17 cellular contexts compared by ENCODE assay signal in genomic region chr11:107808526-107808925, GRCh38. TPM values are rescaled to one million over a fixed set of nuclear protein-coding genes. Genes with fewer than 3 reads are reported as not detected.
DNase-seq lines count a peak whose midpoint lies in the region; ATAC-seq and TF ChIP-seq lines count a peak whose summit lies in the region.
"Had no signal": no experiment of that assay in that cellular context is flagged by ENCODE, and none has a peak within 500 bp of the region (broad histone marks: within the 10 kb centered on the region; RNA-seq: fewer than 3 reads in every experiment).

No MANE protein-coding gene starts in this region.

- H3K23ac ChIP-seq in H9 (ENCODE audit: insufficient read length, low read depth, low read length): no peak overlapping the region

- no peak overlapping the region for H2BK5ac ChIP-seq in H9 (ENCODE audit: insufficient read length, low read length)

- no peaks in the 10 kb centered on the region for H3K27me3 Mint-ChIP-seq in H9 (ENCODE audit: low read depth)
- H3K27me3 Mint-ChIP-seq in natural killer cell treated with Interleukin-12 subunit alpha and Interleukin-12 subunit beta and Interleukin-15 and Interleukin-18, amount 100 ng/mL, for 72 hours: no peaks in the 10 kb centered on the region
- H3K27me3 Mint-ChIP-seq: CD4-positive, CD25-positive, alpha-beta regulatory T cell; CD8-positive, alpha-beta memory T cell had no signal

- CTCF ChIA-PET in A673 (lab: Charles Lee): no interaction called here

- no peak for ATAC-seq in natural killer cell treated with Interleukin-12 subunit alpha and Interleukin-12 subunit beta and Interleukin-15 and Interleukin-18, amount 100 ng/mL, for 72 hours
- no peak for ATAC-seq in gastrocnemius medialis
- ATAC-seq: HCT116 had no signal

- H3K9me3 ChIP-seq in A673 (ENCODE audit: low read depth, low read length, poor library complexity, severe bottlenecking): no peaks in the 10 kb centered on the region
- H3K9me3 ChIP-seq in H9 (ENCODE audit: control insufficient read depth, low read depth, low read length): no peaks in the 10 kb centered on the region
- H3K9me3 ChIP-seq in mesodermal cell (ENCODE audit: control insufficient read depth, low read length): no peaks in the 10 kb centered on the region
- no peaks in the 10 kb centered on the region for H3K9me3 ChIP-seq in gastrocnemius medialis
- H3K9me3 ChIP-seq: BE2C had no signal

- WGBS in H9 (ENCODE audit: extremely low coverage, insufficient read length, low lambda C conversion rate): no CpG with 5 or more reads among the region's 4 CpGs
- WGBS in mesodermal cell (ENCODE audit: insufficient coverage in 2 of 2), 2 experiments: 91 to 92% methylated on average over 4 of the region's 4 CpGs

- H3K14ac ChIP-seq in H9 (ENCODE audit: insufficient read depth, low read length): no peak overlapping the region

- POLR2A ChIA-PET in A673 (lab: Charles Lee; ENCODE audit: low non-redundant PET): no interaction called here

- H3K79me1 ChIP-seq in H9 (ENCODE audit: insufficient read depth, low read depth, low read length, poor library complexity, severe bottlenecking): no peaks in the 10 kb centered on the region

- DNase-seq in A673 (ENCODE audit: low spot score): peak; percentile 62
- DNase-seq in H9: no peak
- DNase-seq in amniotic epithelial cell (ENCODE audit: low read depth): peak; percentile 16
- no peak for DNase-seq in natural killer cell treated with Interleukin-12 subunit alpha and Interleukin-12 subunit beta and Interleukin-15 and Interleukin-18, amount 100 ng/mL, for 72 hours (ENCODE audit: low spot score)
- no peak for DNase-seq in gastrocnemius medialis
- no peak for DNase-seq in kidney glomerular epithelial cell (lab: John Stamatoyannopoulos, UW)
- DNase-seq: ACHN; BE2C; C1 segment of cervical spinal cord; CD4-positive, CD25-positive, alpha-beta regulatory T cell; CD8-positive, alpha-beta memory T cell; COR-L47; GM23248; HFFc6; IMR-90 had no signal

- H3K4me2 ChIP-seq in H9 (ENCODE audit: insufficient read depth, insufficient read length, low read length): no peak overlapping the region

- in situ Hi-C loops in gastrocnemius medialis (cut with MboI; ENCODE audit: low sequenced_read_pairs in 4 of 4): no loop called here

- no peaks in the 10 kb centered on the region for H3K79me2 ChIP-seq in H9 (ENCODE audit: insufficient read depth, low read length)

- H3K36me3 ChIP-seq in A673 (ENCODE audit: insufficient read depth, low read length, poor library complexity, severe bottlenecking) (peaks cover 38% of the 10 kb centered on the region), mesodermal cell (ENCODE audit: control insufficient read depth, insufficient read depth, low read length) (peaks cover 68% of the 10 kb centered on the region), gastrocnemius medialis (no peaks in the 10 kb centered on the region)

- no peak overlapping the region for H3K4ac ChIP-seq in H9 (ENCODE audit: low read depth, low read length)

- no peak overlapping the region for H4K8ac ChIP-seq in H9 (replicated peaks; ENCODE audit: insufficient read length, low read depth, low read length)

- H3K4me1 Mint-ChIP-seq in H9: peaks cover 5 to 7% of the 10 kb centered on the region in 2 experiments; a peak in 3 of 4 replicates
- no peaks in the 10 kb centered on the region for H3K4me1 Mint-ChIP-seq in natural killer cell treated with Interleukin-12 subunit alpha and Interleukin-12 subunit beta and Interleukin-15 and Interleukin-18, amount 100 ng/mL, for 72 hours (ENCODE audit: low read depth in 2 of 2)
- H3K4me1 Mint-ChIP-seq: CD4-positive, CD25-positive, alpha-beta regulatory T cell; CD8-positive, alpha-beta memory T cell had no signal

- no peak overlapping the region for H2AFZ ChIP-seq in H9 (ENCODE audit: low read length)
- H2AFZ ChIP-seq: GM23248 had no signal

- H3T11ph ChIP-seq in H9 (ENCODE audit: low read length): no peak overlapping the region

- no peak overlapping the region for H3K18ac ChIP-seq in H9 (ENCODE audit: insufficient read length, low read depth, low read length)

- no peak overlapping the region for H3K4me3 Mint-ChIP-seq in H9
- H3K4me3 Mint-ChIP-seq in natural killer cell treated with Interleukin-12 subunit alpha and Interleukin-12 subunit beta and Interleukin-15 and Interleukin-18, amount 100 ng/mL, for 72 hours: no peak overlapping the region
- H3K4me3 Mint-ChIP-seq: CD4-positive, CD25-positive, alpha-beta regulatory T cell; CD8-positive, alpha-beta memory T cell; HFFc6 had no signal

- no peak overlapping the region for H2BK12ac ChIP-seq in H9 (ENCODE audit: insufficient read length, low read depth, low read length)

- H3K27ac ChIP-seq in A673 (ENCODE audit: low read depth, low read length, poor library complexity, severe bottlenecking): peak overlapping the region; percentile 56
- no peak overlapping the region for H3K27ac ChIP-seq in H9 (ENCODE audit: insufficient read length, low read depth, low read length)
- H3K27ac ChIP-seq in mesodermal cell (ENCODE audit: low read depth, low read length, severe bottlenecking): peak overlapping the region; percentile 36
- no peak overlapping the region for H3K27ac ChIP-seq in gastrocnemius medialis
- H3K27ac ChIP-seq: GM23248 had no signal

- H3K4me1 ChIP-seq in A673 (ENCODE audit: insufficient read depth, low read length, poor library complexity, severe bottlenecking): peaks cover 5% of the 10 kb centered on the region
- no peaks in the 10 kb centered on the region for H3K4me1 ChIP-seq in H9 (ENCODE audit: insufficient read depth, low read length)
- no peaks in the 10 kb centered on the region for H3K4me1 ChIP-seq in mesodermal cell (ENCODE audit: control insufficient read depth, insufficient read depth, low read length, poor library complexity, severe bottlenecking)
- no peaks in the 10 kb centered on the region for H3K4me1 ChIP-seq in gastrocnemius medialis
- H3K4me1 ChIP-seq: BE2C had no signal

- intact Hi-C loops in A673 (cut with micrococcal nuclease; ENCODE audit: unreplicated experiment) (no loop called here), gastrocnemius medialis (cut with DNase I; ENCODE audit: low total_unique reads) (no loop called here)

- no peak overlapping the region for H2BK15ac ChIP-seq in H9 (ENCODE audit: low read depth, low read length)

- H4K91ac ChIP-seq in H9 (ENCODE audit: insufficient read length, low read depth, low read length): no peak overlapping the region

- no peak overlapping the region for H2BK20ac ChIP-seq in H9 (ENCODE audit: low read depth, low read length, poor library complexity, severe bottlenecking)

- TF ChIP-seq CTCF in A673 (conservative IDR thresholded peaks at IDR 0.05; ENCODE audit: low read depth, low read length) (no peak), H9 (conservative IDR thresholded peaks at IDR 0.05) (no peak), gastrocnemius medialis (IDR thresholded peaks at IDR 0.05 in 4 of 5, conservative IDR thresholded peaks at IDR 0.05 in 1 of 5) (no peak)

- no peaks in the 10 kb centered on the region for H3K23me2 ChIP-seq in H9 (ENCODE audit: insufficient read length, low read depth, low read length, poor library complexity, severe bottlenecking)

- H3K27ac Mint-ChIP-seq in H9: peak overlapping the region; percentile 19 to 59 (median 24); a peak in 5 of 7 replicates
- H3K27ac Mint-ChIP-seq in natural killer cell treated with Interleukin-12 subunit alpha and Interleukin-12 subunit beta and Interleukin-15 and Interleukin-18, amount 100 ng/mL, for 72 hours: no peak overlapping the region
- H3K27ac Mint-ChIP-seq: HFFc6 had no signal

- H3K56ac ChIP-seq in H9 (ENCODE audit: insufficient read length, low read depth, low read length): no peak overlapping the region

- H3K9ac ChIP-seq in H9 (ENCODE audit: extremely low read depth, insufficient read length, low read length): peak overlapping the region; percentile 8
- H3K9ac ChIP-seq: GM23248 had no signal

- H4K5ac ChIP-seq in H9 (ENCODE audit: insufficient read length, low read depth, low read length): no peak overlapping the region

- no peak overlapping the region for H2BK120ac ChIP-seq in H9 (ENCODE audit: low read depth, low read length, poor library complexity, severe bottlenecking)

- H3K4me3 ChIP-seq in A673 (ENCODE audit: low read depth, low read length, poor library complexity, severe bottlenecking): no peak overlapping the region
- H3K4me3 ChIP-seq in mesodermal cell (ENCODE audit: extremely low read depth, insufficient read depth, low read length, poor library complexity, severe bottlenecking): no peak overlapping the region
- H3K4me3 ChIP-seq in gastrocnemius medialis: no peak overlapping the region
- H3K4me3 ChIP-seq: GM23248 had no signal

- no peak overlapping the region for H2AK5ac ChIP-seq in H9 (ENCODE audit: insufficient read length, low read length)

- no peak for TF ChIP-seq POLR2A in gastrocnemius medialis (IDR thresholded peaks at IDR 0.05)

- peaks cover 10 to 22% (median 16%) of the 10 kb centered on the region in 3 experiments; a peak in 5 of 7 replicates for H3K36me3 Mint-ChIP-seq in H9 (ENCODE audit: insufficient read depth in 1 of 3, low read depth in 3 of 3)
- peaks cover 5% of the 10 kb centered on the region for H3K36me3 Mint-ChIP-seq in natural killer cell treated with Interleukin-12 subunit alpha and Interleukin-12 subunit beta and Interleukin-15 and Interleukin-18, amount 100 ng/mL, for 72 hours

- H3K27me3 ChIP-seq in A673 (replicated peaks; ENCODE audit: insufficient read depth, low read depth, low read length, poor library complexity) (no peaks in the 10 kb centered on the region), H9 (ENCODE audit: insufficient read depth, low read length) (no peaks in the 10 kb centered on the region), gastrocnemius medialis (no peaks in the 10 kb centered on the region)
- H3K27me3 ChIP-seq: BE2C had no signal

- BruUV-seq in A673 (replicated peaks; lab: Mats Ljungman, UMichigan): no TSS peak

- H3K9me3 Mint-ChIP-seq in H9: no peaks in the 10 kb centered on the region
- H3K9me3 Mint-ChIP-seq in natural killer cell treated with Interleukin-12 subunit alpha and Interleukin-12 subunit beta and Interleukin-15 and Interleukin-18, amount 100 ng/mL, for 72 hours: no peaks in the 10 kb centered on the region
- H3K9me3 Mint-ChIP-seq: CD4-positive, CD25-positive, alpha-beta regulatory T cell; CD8-positive, alpha-beta memory T cell; HFFc6 had no signal

- no peaks in the 10 kb centered on the region for H4K20me1 ChIP-seq in H9 (ENCODE audit: control insufficient read depth, insufficient read depth, insufficient read length)

RNA-seq across cellular contexts. Expression of gene SLC35F2, which starts 50.1 kb away (rescaled TPM):
- total RNA-seq in A673 (2021) (80.8 and 95.4 TPM in 2 replicates), H9 (2021) (22.7 and 24.0 TPM in 2 replicates), gastrocnemius medialis (1 to 10 TPM; 1.3 to 5.4 (median 1.7) TPM)
- polyA plus RNA-seq in mesodermal cell (2013, experiment 1 of 2): 25.5 TPM
- 27.3 TPM for polyA plus RNA-seq in mesodermal cell (2013, experiment 2 of 2)
- 10 to 100 TPM; 15.0 to 18.3 TPM for total RNA-seq in natural killer cell treated with Interleukin-12 subunit alpha and Interleukin-12 subunit beta and Interleukin-15 and Interleukin-18, amount 100 ng/mL, for 72 hours

Comparison
In these comparisons a context has a peak if more than half of its experiments do, and no peak if none do; other contexts are left out.
1. DNase-seq: peak in A673 (single experiment) and amniotic epithelial cell (single experiment); none in H9 (single experiment), natural killer cell treated with Interleukin-12 subunit alpha and Interleukin-12 subunit beta and Interleukin-15 and Interleukin-18, amount 100 ng/mL, for 72 hours (single experiment), gastrocnemius medialis (0 of 2) and kidney glomerular epithelial cell (single experiment).
2. H3K27ac ChIP-seq: peak in A673 (single experiment) and mesodermal cell (single experiment); none in H9 (single experiment) and gastrocnemius medialis (0 of 4).
3. H3K27ac Mint-ChIP-seq: peak in H9 (3 of 3); none in natural killer cell treated with Interleukin-12 subunit alpha and Interleukin-12 subunit beta and Interleukin-15 and Interleukin-18, amount 100 ng/mL, for 72 hours (0 of 2).